In the genomic region with DNA sequence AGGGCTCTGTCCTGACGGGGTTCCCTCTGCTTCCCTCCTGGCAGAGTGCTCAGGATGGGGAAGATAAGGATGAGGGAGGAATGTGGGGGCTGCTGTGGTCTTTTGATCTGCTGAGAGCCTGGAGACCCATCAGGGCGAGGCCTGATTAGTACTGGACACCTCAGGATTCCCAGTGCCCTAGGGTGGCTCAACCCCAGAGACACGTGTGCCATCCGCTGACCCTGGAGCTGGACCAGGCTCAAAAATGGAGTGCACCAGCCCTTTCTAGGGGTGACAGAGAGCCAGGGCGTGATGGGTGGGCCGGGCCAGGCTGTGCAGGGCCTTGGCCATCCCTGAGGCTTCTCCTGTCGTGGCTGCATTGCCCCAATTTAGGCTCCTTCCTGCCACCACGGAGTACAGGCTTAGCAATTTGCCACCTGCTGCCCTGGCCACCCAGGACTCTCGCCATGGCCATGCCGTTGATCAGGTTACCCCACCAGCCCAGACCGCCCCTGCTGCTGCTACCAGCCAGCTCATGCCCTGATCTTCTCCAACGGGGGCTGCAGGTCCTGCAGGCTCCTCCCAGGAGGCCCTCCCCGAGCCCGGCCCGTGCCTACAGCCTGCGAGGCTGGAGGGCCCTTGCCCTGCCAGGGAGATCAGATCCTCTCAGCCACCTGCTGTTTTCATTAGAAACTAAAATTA, we compare ENCODE assay signal across 1 cellular context.
TF ChIP-seq lines count a peak whose summit lies in the region.

No MANE protein-coding gene starts in this region.

TF ChIP-seq in IMR-90, 13 proteins besides CTCF, POLR2A, EP300 and RAD21:
- TF ChIP-seq, protein P1, sequence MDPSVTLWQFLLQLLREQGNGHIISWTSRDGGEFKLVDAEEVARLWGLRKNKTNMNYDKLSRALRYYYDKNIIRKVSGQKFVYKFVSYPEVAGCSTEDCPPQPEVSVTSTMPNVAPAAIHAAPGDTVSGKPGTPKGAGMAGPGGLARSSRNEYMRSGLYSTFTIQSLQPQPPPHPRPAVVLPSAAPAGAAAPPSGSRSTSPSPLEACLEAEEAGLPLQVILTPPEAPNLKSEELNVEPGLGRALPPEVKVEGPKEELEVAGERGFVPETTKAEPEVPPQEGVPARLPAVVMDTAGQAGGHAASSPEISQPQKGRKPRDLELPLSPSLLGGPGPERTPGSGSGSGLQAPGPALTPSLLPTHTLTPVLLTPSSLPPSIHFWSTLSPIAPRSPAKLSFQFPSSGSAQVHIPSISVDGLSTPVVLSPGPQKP (IDR thresholded peaks at IDR 0.05; ENCODE audit: borderline replicate concordance, low read depth, low read length), result no peak
- TF ChIP-seq MAFK (IDR thresholded peaks at IDR 0.05; ENCODE audit: low read depth, low read length) (no peak), BHLHE40 (IDR thresholded peaks at IDR 0.05; ENCODE audit: low read depth, low read length) (no peak), MXI1 (IDR thresholded peaks at IDR 0.05; ENCODE audit: borderline replicate concordance, low read depth, low read length) (no peak), CEBPB (IDR thresholded peaks at IDR 0.05; ENCODE audit: low read depth, low read length) (no peak), FOS (IDR thresholded peaks at IDR 0.05; ENCODE audit: low read depth, low read length) (no peak)
